Comparison of ENCODE assay signal across 15 cellular contexts in genomic region chr15:80942746-80943565, GRCh38. TPM values are rescaled to one million over a fixed set of nuclear protein-coding genes. Genes with fewer than 3 reads are reported as not detected.
A peak's percentile ranks its signal among the peaks of the same experiment; 100 is the strongest.
DNase-seq lines count a peak whose midpoint lies in the region; ATAC-seq and TF ChIP-seq lines count a peak whose summit lies in the region.
"Had no signal": no experiment of that assay in that cellular context is flagged by ENCODE, and none has a peak within 500 bp of the region (broad histone marks: within the 10 kb centered on the region; RNA-seq: fewer than 3 reads in every experiment).

No MANE protein-coding gene starts in this region.

- H3K4me1 ChIP-seq in right atrium auricular region, result peaks cover 0 to 10% of the 10 kb centered on the region in 2 donors
- H3K4me1 ChIP-seq in gastroesophageal sphincter, result peaks cover 0 to 24% (median 0%) of the 10 kb centered on the region in 3 donors
- no peaks in the 10 kb centered on the region for H3K4me1 ChIP-seq in aorta (ENCODE audit: control insufficient read depth in 1 of 2, insufficient read depth in 2 of 2, low read length in 2 of 2)

- peak overlapping the region in 1 of 2 donors; percentile 7 for H3K27ac ChIP-seq in right atrium auricular region
- no peak overlapping the region for H3K27ac ChIP-seq in gastroesophageal sphincter
- no peak overlapping the region for H3K27ac ChIP-seq in aorta (ENCODE audit: low read depth in 1 of 2, low read length in 2 of 2)

- H3K9me3 ChIP-seq in right atrium auricular region, result no peaks in the 10 kb centered on the region
- no peaks in the 10 kb centered on the region for H3K9me3 ChIP-seq in gastroesophageal sphincter
- no peaks in the 10 kb centered on the region for H3K9me3 ChIP-seq in aorta (ENCODE audit: control insufficient read depth, low read length)

- H3K27me3 ChIP-seq in right atrium auricular region, result no peaks in the 10 kb centered on the region
- H3K27me3 ChIP-seq in gastroesophageal sphincter, result no peaks in the 10 kb centered on the region
- no peaks in the 10 kb centered on the region for H3K27me3 ChIP-seq in aorta (ENCODE audit: control insufficient read depth in 1 of 2, insufficient read depth in 2 of 2, low read length in 1 of 2)

- DNase-seq in Right ventricle myocardium inferior (ENCODE audit: missing footprints), result no peak
- no peak for DNase-seq in right atrium auricular region (ENCODE audit: low spot score)
- DNase-seq in occipital lobe (lab: John Stamatoyannopoulos, UW), result peak; percentile 58
- DNase-seq in aorta, result peak in 1 of 2 donors; percentile 61
- no peak for DNase-seq in DMS153 (lab: John Stamatoyannopoulos, UW)
- DNase-seq in NOMO-1 (lab: John Stamatoyannopoulos, UW; ENCODE audit: unreplicated experiment in 2 of 2), result no peak
- no peak for DNase-seq in activated CD4-positive, alpha-beta T cell treated with anti-CD3 and anti-CD28 coated beads for 48 hours
- DNase-seq: activated CD4-positive, CD25-positive, alpha-beta regulatory T cell; activated CD8-positive, alpha-beta memory T cell treated with anti-CD3 and anti-CD28 coated beads, Interleukin-2, amount 50 U/mL, for 48 hours; CD8-positive, alpha-beta memory T cell; endodermal cell; NCI-H187 treated with DMSO at 0.1 percent for 48 hours; NCI-H69 had no signal

- TF ChIP-seq EP300 in gastroesophageal sphincter (IDR thresholded peaks at IDR 0.05), result no peak

- peak; percentile 89 for ATAC-seq in Right ventricle myocardium inferior
- peak; percentile 57 for ATAC-seq in gastroesophageal sphincter
- peak; percentile 47 for ATAC-seq in aorta (ENCODE audit: low FRiP score)
- ATAC-seq: Panc1 had no signal

- intact Hi-C loops in Right ventricle myocardium inferior (cut with DNase I), result no loop called here
- intact Hi-C loops in aorta (cut with DNase I), result no loop called here

- 62 to 67% methylated on average over 7 to 12 of the region's 16 CpGs for WGBS in gastroesophageal sphincter (ENCODE audit: low coverage in 1 of 2), 2 donors
- WGBS in aorta, 2 donors, result 83 to 85% methylated on average over 16 of the region's 16 CpGs

- TF ChIP-seq POLR2A in gastroesophageal sphincter (IDR thresholded peaks at IDR 0.05), result no peak

- TF ChIP-seq CTCF in right atrium auricular region (IDR thresholded peaks at IDR 0.05), result no peak
- no peak for TF ChIP-seq CTCF in gastroesophageal sphincter (IDR thresholded peaks at IDR 0.05)

- H3K4me3 ChIP-seq in right atrium auricular region (no peak overlapping the region), gastroesophageal sphincter (no peak overlapping the region), aorta (ENCODE audit: low read length in 2 of 2) (no peak overlapping the region)

- H3K36me3 ChIP-seq in right atrium auricular region (peaks cover 23% of the 10 kb centered on the region), gastroesophageal sphincter (peaks cover 0 to 76% of the 10 kb centered on the region in 2 donors), aorta (ENCODE audit: control insufficient read depth in 1 of 2, insufficient read depth in 2 of 2, low read length in 1 of 2) (peaks cover 0 to 6% of the 10 kb centered on the region in 2 donors)

RNA-seq across cellular contexts. Expression of gene MESD, which starts 46.7 kb away (rescaled TPM):
- total RNA-seq in Right ventricle myocardium inferior (14.0 TPM), right atrium auricular region (10 to 100 TPM; 11.3 to 14.5 TPM), gastroesophageal sphincter (10 to 100 TPM; 16.2 to 26.9 (median 20.1) TPM), occipital lobe (14.7 TPM), aorta (10 to 100 TPM; 27.0 to 31.0 TPM)
- polyA plus RNA-seq in aorta, result 10 to 100 TPM; 11.2 to 13.3 TPM

RNA-seq across cellular contexts. Expression of gene TLNRD1, which starts 57.8 kb away (rescaled TPM):
- total RNA-seq in Right ventricle myocardium inferior (7.1 TPM), right atrium auricular region (10 to 100 TPM; 10.0 to 26.1 TPM), gastroesophageal sphincter (10 to 100 TPM; 17.0 to 31.9 (median 25.9) TPM), occipital lobe (8.6 TPM), aorta (10 to 100 TPM; 15.7 to 24.4 TPM)
- 1 to 10 TPM; 1.6 to 4.3 TPM for polyA plus RNA-seq in aorta
